9 cellular contexts compared by ENCODE assay signal in genomic region chrX:73852467-73852866, GRCh38. TPM values are rescaled to one million over a fixed set of nuclear protein-coding genes. Genes with fewer than 3 reads are reported as not detected.
DNase-seq lines count a peak whose midpoint lies in the region; ATAC-seq and TF ChIP-seq lines count a peak whose summit lies in the region.
"Had no signal": no experiment of that assay in that cellular context is flagged by ENCODE, and none has a peak within 500 bp of the region (broad histone marks: within the 10 kb centered on the region; RNA-seq: fewer than 3 reads in every experiment).

Gene XIST (minus strand): TSS chrX:73852714.

- intact Hi-C loops in posterior vena cava (cut with DNase I): no loop called here

- ATAC-seq in HG02678 (IDR thresholded peaks at IDR 0.05; ENCODE audit: unreplicated experiment): no peak
- no peak for ATAC-seq in GM19328 (IDR thresholded peaks at IDR 0.05; ENCODE audit: unreplicated experiment)
- no peak for ATAC-seq in HG03196 (IDR thresholded peaks at IDR 0.05; ENCODE audit: unreplicated experiment)
- ATAC-seq in HG02588 (IDR thresholded peaks at IDR 0.05; ENCODE audit: unreplicated experiment): no peak

- DNase-seq in NCI-H1417 treated with DMSO at 0.1 percent for 48 hours (lab: John Stamatoyannopoulos, UW): peak; percentile 3
- DNase-seq in dermis blood vessel endothelial cell: no peak
- peak; percentile 90 for DNase-seq in posterior vena cava (ENCODE audit: low spot score)
- DNase-seq: activated CD4-positive, CD25-positive, alpha-beta regulatory T cell had no signal

- TF ChIP-seq POLR2A in GM10847 (IDR thresholded peaks at IDR 0.05; ENCODE audit: extremely low read depth, insufficient read length): peak; percentile 42

RNA-seq across cellular contexts. Expression of gene XIST, which starts in this region (rescaled TPM):
- total RNA-seq in dermis blood vessel endothelial cell (0.19 and 101 TPM in 2 replicates), posterior vena cava (100 to 1,000 TPM; 196 to 243 TPM)
